In the genomic region with DNA sequence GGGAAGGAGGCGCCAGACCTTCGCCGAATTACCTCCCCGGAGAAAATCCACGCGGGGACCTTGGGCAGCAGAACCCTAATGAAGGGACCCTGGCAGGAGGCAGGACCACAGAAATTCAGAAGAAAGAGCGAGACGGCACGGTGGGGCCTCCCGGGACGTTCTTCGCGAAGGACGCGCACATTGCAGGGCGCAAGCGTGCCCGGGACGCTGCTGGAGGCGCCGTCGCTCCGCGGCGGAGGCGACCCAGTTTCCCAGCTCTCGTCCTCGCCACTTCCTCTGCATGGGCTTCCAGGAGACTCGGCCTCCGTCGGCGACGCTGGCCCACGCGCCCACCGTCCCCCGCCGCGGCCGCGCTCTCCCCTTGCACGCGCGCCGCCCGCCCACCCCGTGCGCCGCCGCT, we compare ENCODE assay signal across 9 cellular contexts. TPM values are rescaled to one million over a fixed set of nuclear protein-coding genes. Genes with fewer than 3 reads are reported as not detected.
A peak's percentile ranks its signal among the peaks of the same experiment; 100 is the strongest.
DNase-seq lines count a peak whose midpoint lies in the region; ATAC-seq and TF ChIP-seq lines count a peak whose summit lies in the region.
"Had no signal": no experiment of that assay in that cellular context is flagged by ENCODE, and none has a peak within 500 bp of the region (broad histone marks: within the 10 kb centered on the region; RNA-seq: fewer than 3 reads in every experiment).

No MANE protein-coding gene starts in this region.

- H3K4me3 Mint-ChIP-seq in GM23338: peak overlapping the region; percentile 56
- H3K4me3 Mint-ChIP-seq in activated naive CD4-positive, alpha-beta T cell treated with anti-CD3 and anti-CD28 coated beads for 36 hours: peak overlapping the region; percentile 65

- no peaks in the 10 kb centered on the region for H3K36me3 Mint-ChIP-seq in GM23338 (ENCODE audit: low read depth)
- no peaks in the 10 kb centered on the region for H3K36me3 Mint-ChIP-seq in activated naive CD4-positive, alpha-beta T cell treated with anti-CD3 and anti-CD28 coated beads for 36 hours (ENCODE audit: low read depth)

- H3K36me3 ChIP-seq in GM23338 (ENCODE audit: insufficient read depth): no peaks in the 10 kb centered on the region
- no peaks in the 10 kb centered on the region for H3K36me3 ChIP-seq in hepatocyte (replicated peaks; ENCODE audit: insufficient read depth, low read depth)
- no peaks in the 10 kb centered on the region for H3K36me3 ChIP-seq in skeletal muscle tissue (ENCODE audit: control insufficient read depth in 3 of 3, insufficient read depth in 3 of 3, low read length in 3 of 3)

- H3K27me3 ChIP-seq in GM23338 (ENCODE audit: insufficient read depth) (peaks cover 38% of the 10 kb centered on the region), hepatocyte (no peaks in the 10 kb centered on the region), skeletal muscle tissue (ENCODE audit: control insufficient read depth in 3 of 3, insufficient read depth in 3 of 3, low read length in 3 of 3) (peaks cover 0 to 5% (median 0%) of the 10 kb centered on the region in 3 donors)

- DNase-seq in GM23338 (ENCODE audit: low spot score) (peak; percentile 52), hepatocyte (ENCODE audit: low spot score) (no peak), KG1 (lab: John Stamatoyannopoulos, UW) (no peak), NCI-H1092 (lab: John Stamatoyannopoulos, UW) (no peak)
- peak; percentile 40 for DNase-seq in activated naive CD4-positive, alpha-beta T cell treated with anti-CD3 and anti-CD28 coated beads for 36 hours
- DNase-seq: Kasumi-1 had no signal

- intact Hi-C loops in activated naive CD4-positive, alpha-beta T cell treated with anti-CD3 and anti-CD28 coated beads for 36 hours (cut with micrococcal nuclease): loop anchor here (1.0 to 2.0 kb wide), 3 partner anchors 9 to 142 kb away; no protein-coding TSS in a partner anchor

- H3K27ac Mint-ChIP-seq in GM23338: no peak overlapping the region
- no peak overlapping the region for H3K27ac Mint-ChIP-seq in activated naive CD4-positive, alpha-beta T cell treated with anti-CD3 and anti-CD28 coated beads for 36 hours

- H3K9me2 ChIP-seq in GM23338 (ENCODE audit: insufficient read depth) (peaks cover under 1% of the 10 kb centered on the region; the same call in 1 of the 2 replicates), hepatocyte (replicated peaks; ENCODE audit: insufficient read depth) (no peaks in the 10 kb centered on the region)

- H4K20me1 ChIP-seq in GM23338 (replicated peaks; ENCODE audit: insufficient read depth) (no peaks in the 10 kb centered on the region), hepatocyte (ENCODE audit: insufficient read depth, poor library complexity, severe bottlenecking) (no peaks in the 10 kb centered on the region)

- 3% methylated on average over 34 of the region's 50 CpGs for WGBS in hepatocyte (ENCODE audit: low lambda C conversion rate, missing lambda C conversion rate)

- H2AFZ ChIP-seq in GM23338: peak overlapping the region; percentile 94
- peak overlapping the region; percentile 51 for H2AFZ ChIP-seq in hepatocyte

- H3K4me1 Mint-ChIP-seq in GM23338: peaks cover 40% of the 10 kb centered on the region
- H3K4me1 Mint-ChIP-seq in activated naive CD4-positive, alpha-beta T cell treated with anti-CD3 and anti-CD28 coated beads for 36 hours (ENCODE audit: low read depth): peaks cover 17% of the 10 kb centered on the region

- CTCF ChIA-PET in activated naive CD4-positive, alpha-beta T cell treated with anti-CD3 and anti-CD28 coated beads for 36 hours (lab: Charles Lee): interaction anchor here (1.4 kb wide), 1 partner anchor 51 kb away, joined by 4 read pairs; no protein-coding TSS in a partner anchor

- peaks cover 14% of the 10 kb centered on the region for H3K27me3 Mint-ChIP-seq in GM23338 (ENCODE audit: insufficient read depth, low read depth, poor library complexity)
- H3K27me3 Mint-ChIP-seq in activated naive CD4-positive, alpha-beta T cell treated with anti-CD3 and anti-CD28 coated beads for 36 hours (ENCODE audit: low read depth): no peaks in the 10 kb centered on the region

- peak overlapping the region in 2 of 3 donors; percentile 45 to 71 for H3K9ac ChIP-seq in skeletal muscle tissue (ENCODE audit: low read depth in 1 of 3, low read length in 3 of 3)

- peaks cover 62% of the 10 kb centered on the region for H3K4me1 ChIP-seq in GM23338 (ENCODE audit: insufficient read depth)
- peaks cover 21% of the 10 kb centered on the region for H3K4me1 ChIP-seq in hepatocyte (ENCODE audit: insufficient read depth)
- H3K4me1 ChIP-seq in skeletal muscle tissue (ENCODE audit: control insufficient read depth in 3 of 3, insufficient read depth in 3 of 3, low read length in 3 of 3): peaks cover 8 to 13% (median 10%) of the 10 kb centered on the region in 3 donors

- H3K4me3 ChIP-seq in GM23338 (peak overlapping the region; percentile 52), hepatocyte (peak overlapping the region; percentile 5), skeletal muscle tissue (ENCODE audit: low read length in 3 of 3) (peak overlapping the region; percentile 55 to 63 (median 56))

- H3K79me2 ChIP-seq in GM23338 (replicated peaks; ENCODE audit: insufficient read depth): no peaks in the 10 kb centered on the region
- H3K79me2 ChIP-seq in hepatocyte: no peaks in the 10 kb centered on the region

- no peaks in the 10 kb centered on the region for H3K9me3 Mint-ChIP-seq in GM23338
- no peaks in the 10 kb centered on the region for H3K9me3 Mint-ChIP-seq in activated naive CD4-positive, alpha-beta T cell treated with anti-CD3 and anti-CD28 coated beads for 36 hours

- ATAC-seq in GM23338 (peak; percentile 12), GM18870 (IDR thresholded peaks at IDR 0.05; ENCODE audit: unreplicated experiment) (no peak), GM18858 (IDR thresholded peaks at IDR 0.05; ENCODE audit: unreplicated experiment) (no peak)

- H3K27ac ChIP-seq in GM23338 (ENCODE audit: low read depth) (no peak overlapping the region), hepatocyte (no peak overlapping the region), skeletal muscle tissue (ENCODE audit: low read depth, low read length) (no peak overlapping the region)

- TF ChIP-seq CTCF in GM23338 (conservative IDR thresholded peaks at IDR 0.05; ENCODE audit: low read depth in 2 of 2) (peak in 1 of 2 experiments; percentile 17; a peak in 1 of 4 replicates), hepatocyte (IDR thresholded peaks at IDR 0.05; ENCODE audit: poor library complexity) (no peak)

- H3F3A ChIP-seq in GM23338 (replicated peaks; ENCODE audit: low read depth): peaks cover 13% of the 10 kb centered on the region

- H3K4me2 ChIP-seq in GM23338 (peak overlapping the region; percentile 77), hepatocyte (peak overlapping the region; percentile 77)

- no peaks in the 10 kb centered on the region for H3K9me3 ChIP-seq in hepatocyte (ENCODE audit: low read depth)
- no peaks in the 10 kb centered on the region for H3K9me3 ChIP-seq in skeletal muscle tissue (ENCODE audit: control insufficient read depth in 3 of 3, low read length in 3 of 3)

TF ChIP-seq in GM23338, 12 proteins besides CTCF, POLR2A, EP300 and RAD21 (continues in another document):
- TF ChIP-seq CREB1 (CRISPR knock-in tag; IDR thresholded peaks at IDR 0.05; ENCODE audit: low read depth): no peak

RNA-seq across cellular contexts. Expression of gene SMAD3, which starts 31.9 kb away (rescaled TPM):
- total RNA-seq in GM23338 (2014; rRNA removed; shearing (Covaris generic)): 9.0 and 11.6 TPM in 2 replicates
- polyA plus RNA-seq in GM23338 (2016; fragmentation: Nextera tagmentation; extraction: Ambion mirVana): 3.4 and 4.9 TPM in 2 replicates
- total RNA-seq in activated naive CD4-positive, alpha-beta T cell treated with anti-CD3 and anti-CD28 coated beads for 36 hours: 10 to 100 TPM; 35.1 to 39.2 TPM
- total RNA-seq in hepatocyte: 24.6 and 32.2 TPM in 2 replicates
- polyA plus RNA-seq in hepatocyte: 24.7 and 26.5 TPM in 2 replicates
- total RNA-seq in skeletal muscle tissue: 17.2 TPM

Comparison
In these comparisons a context has a peak if more than half of its experiments do, and no peak if none do; other contexts are left out.
1. DNase-seq: peak in GM23338 (single experiment) and activated naive CD4-positive, alpha-beta T cell treated with anti-CD3 and anti-CD28 coated beads for 36 hours (single experiment); none in hepatocyte (single experiment), KG1 (single experiment) and NCI-H1092 (single experiment).
2. H3K4me3 ChIP-seq: peak in every context shown above with its lines; median percentile 56 in skeletal muscle tissue; 52 in GM23338; 5 in hepatocyte.